Comparison of ENCODE assay signal across 33 cellular contexts in the genomic region with DNA sequence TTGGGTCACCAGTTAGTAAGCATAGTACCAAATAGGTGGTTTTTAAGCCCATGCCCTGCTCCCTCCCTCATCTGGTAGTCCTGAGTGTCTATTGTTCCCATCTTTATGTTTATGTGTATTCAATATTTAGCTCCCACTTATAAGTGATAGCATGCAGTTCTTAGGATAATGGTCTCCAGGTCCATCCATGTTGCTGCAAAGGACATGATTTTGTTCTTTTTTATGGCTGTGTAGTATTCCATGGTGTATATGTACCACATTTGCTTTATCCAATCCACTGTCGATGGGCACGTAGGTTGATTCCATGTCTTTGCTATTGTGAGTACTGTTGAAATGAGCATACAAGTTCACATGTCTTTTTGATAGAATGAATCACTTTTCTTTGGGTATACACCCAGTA. TPM values are rescaled to one million over a fixed set of nuclear protein-coding genes. Genes with fewer than 3 reads are reported as not detected.
"Had no signal": no experiment of that assay in that cellular context is flagged by ENCODE, and none has a peak within 500 bp of the region (broad histone marks: within the 10 kb centered on the region; RNA-seq: fewer than 3 reads in every experiment).

No MANE protein-coding gene starts in this region.

- H3K27ac ChIP-seq: body of pancreas, cardiac muscle cell, testis, WERI-Rb-1 had no signal

- H3K27me3 Mint-ChIP-seq: stimulated activated naive B cell treated with anti-CD40 and anti-IgM and Interleukin-4, amounts not matched to agents 10 μg/mL and 1 μg/mL and 100 μg/mL, for 72 hours had no signal

- H3K4me3 ChIP-seq: body of pancreas, cardiac muscle cell, lung, testis, uterus had no signal

- H3K27me3 ChIP-seq: body of pancreas, cardiac muscle cell, testis, uterus had no signal

- H3K4me1 ChIP-seq: testis had no signal

- H3K36me3 Mint-ChIP-seq: naive B cell; stimulated activated naive B cell treated with anti-CD40 and anti-IgM and Interleukin-4, amounts not matched to agents 10 μg/mL and 1 μg/mL and 100 μg/mL, for 72 hours had no signal

- DNase-seq: activated CD4-positive, alpha-beta T cell treated with anti-CD3 and anti-CD28 coated beads for 1 hour; activated CD4-positive, alpha-beta T cell treated with anti-CD3 and anti-CD28 coated beads, Interleukin-2, amount 50 U/mL, for 4 hours; activated CD8-positive, alpha-beta memory T cell treated with anti-CD3 and anti-CD28 coated beads for 24 hours; activated CD8-positive, alpha-beta memory T cell treated with anti-CD3 and anti-CD28 coated beads, Interleukin-2, amount 50 U/mL, for 4 hours; activated naive CD4-positive, alpha-beta T cell treated with anti-CD3 and anti-CD28 coated beads for 36 hours; activated T-cell treated with anti-CD3 and anti-CD28 coated beads, Interleukin-2, amount 50 U/mL, for 4 hours; anterior cingulate cortex; body of pancreas; effector CD4-positive, alpha-beta T cell; kidney; naive B cell; small intestine; stimulated activated CD4-positive, alpha-beta T cell treated with anti-CD3 and anti-CD28 coated beads, Interleukin-2, amount 100 ng/mL, for 24 hours; stimulated activated naive B cell treated with anti-CD40 and anti-IgM and Interleukin-4, amounts not matched to agents 10 μg/mL and 1 μg/mL and 100 μg/mL, for 72 hours; testis; trophoblast cell; uterus; WERI-Rb-1 had no signal

- H3K4me1 Mint-ChIP-seq: naive B cell; stimulated activated naive B cell treated with anti-CD40 and anti-IgM and Interleukin-4, amounts not matched to agents 10 μg/mL and 1 μg/mL and 100 μg/mL, for 72 hours had no signal

- H3K36me3 ChIP-seq: cardiac muscle cell, uterus, WERI-Rb-1 had no signal

- H3K4me3 Mint-ChIP-seq: activated naive CD4-positive, alpha-beta T cell treated with anti-CD3 and anti-CD28 coated beads for 36 hours; activated T-cell treated with anti-CD3 and anti-CD28 coated beads, Interleukin-2, amount 50 U/mL, for 4 hours; dendritic cell treated with granulocyte-macrophage colony-stimulating factor and Interleukin-4, amounts not matched to agents 40 ng/mL and 50 ng/mL, for 4 days; naive B cell; stimulated activated naive B cell treated with anti-CD40 and anti-IgM and Interleukin-4, amounts not matched to agents 10 μg/mL and 1 μg/mL and 100 μg/mL, for 72 hours; T-helper 2 cell treated with Interferon-gamma antibody and Interleukin-4, amounts not matched to agents 5 μg/mL and 100 μg/mL, for 36 hours had no signal

- H3K9me3 Mint-ChIP-seq: activated T-cell treated with anti-CD3 and anti-CD28 coated beads, Interleukin-2, amount 50 U/mL, for 4 hours; dendritic cell treated with granulocyte-macrophage colony-stimulating factor and Interleukin-4, amounts not matched to agents 40 ng/mL and 50 ng/mL, for 4 days; stimulated activated naive B cell treated with anti-CD40 and anti-IgM and Interleukin-4, amounts not matched to agents 10 μg/mL and 1 μg/mL and 100 μg/mL, for 72 hours; T-helper 2 cell treated with Interferon-gamma antibody and Interleukin-4, amounts not matched to agents 5 μg/mL and 100 μg/mL, for 36 hours had no signal

- FAIRE-seq: endometrium, kidney, small intestine had no signal

- H3K27ac Mint-ChIP-seq: activated naive CD4-positive, alpha-beta T cell treated with anti-CD3 and anti-CD28 coated beads for 36 hours; dendritic cell treated with granulocyte-macrophage colony-stimulating factor and Interleukin-4, amounts not matched to agents 40 ng/mL and 50 ng/mL, for 4 days; naive B cell; stimulated activated naive B cell treated with anti-CD40 and anti-IgM and Interleukin-4, amounts not matched to agents 10 μg/mL and 1 μg/mL and 100 μg/mL, for 72 hours; T-helper 2 cell treated with Interferon-gamma antibody and Interleukin-4, amounts not matched to agents 5 μg/mL and 100 μg/mL, for 36 hours had no signal

- ATAC-seq: activated T-cell treated with anti-CD3 and anti-CD28 coated beads, Interleukin-2, amount 50 U/mL, for 4 hours; body of pancreas; left lobe of liver; sciatic nerve; stimulated activated naive B cell treated with anti-CD40 and anti-IgM and Interleukin-4, amounts not matched to agents 10 μg/mL and 1 μg/mL and 100 μg/mL, for 72 hours had no signal

- H3K9me3 ChIP-seq: body of pancreas, testis, uterus had no signal

RNA-seq across cellular contexts. Expression of gene CCDC83, which starts 26.0 kb away (rescaled TPM):
- total RNA-seq: activated naive CD4-positive, alpha-beta T cell treated with anti-CD3 and anti-CD28 coated beads for 36 hours; activated T-cell treated with anti-CD3 and anti-CD28 coated beads, Interleukin-2, amount 50 U/mL, for 4 hours; body of pancreas; cardiac muscle cell; chondrocyte; epithelial cell of proximal tubule; fibroblast of villous mesenchyme; kidney; left lobe of liver; lung; mesenteric fat pad; mucosa of gallbladder; osteoblast; posterior vena cava; renal cortical epithelial cell; sciatic nerve had no signal
- polyA plus RNA-seq: cardiac muscle cell, lung, small intestine had no signal
